Comparison of ENCODE assay signal across 1 cellular context in the genomic region with DNA sequence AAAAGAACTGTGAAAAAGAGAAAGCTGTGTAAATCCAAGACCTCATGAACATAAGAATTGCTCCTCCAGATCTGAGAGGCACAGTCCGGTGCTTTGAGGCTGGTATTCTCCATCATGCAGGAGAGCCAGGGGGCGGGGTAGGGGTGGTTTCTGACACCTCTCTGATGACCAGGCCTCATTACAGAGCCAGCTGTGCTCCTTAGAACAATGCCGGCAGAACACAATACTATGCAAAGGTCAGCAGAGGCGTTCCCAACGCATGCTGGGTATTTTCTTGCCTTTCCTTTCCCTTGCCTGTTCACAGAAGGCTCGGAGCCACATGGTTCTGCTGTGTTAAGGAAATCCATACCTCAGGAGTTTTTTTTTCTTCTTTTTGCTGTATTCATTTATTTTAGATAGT.
TF ChIP-seq lines count a peak whose summit lies in the region.

No MANE protein-coding gene starts in this region.

TF ChIP-seq in WTC11, 78 proteins besides CTCF, POLR2A, EP300 and RAD21 (continued from another document):
- TF ChIP-seq PREB (CRISPR knock-in tag; IDR thresholded peaks at IDR 0.05; ENCODE audit: borderline replicate concordance) (no peak), ZNF219 (CRISPR knock-in tag; IDR thresholded peaks at IDR 0.05; ENCODE audit: borderline replicate concordance) (no peak), IRF1 (CRISPR knock-in tag; IDR thresholded peaks at IDR 0.05) (no peak), ATF1 (CRISPR knock-in tag; IDR thresholded peaks at IDR 0.05) (no peak), FOXK1 (CRISPR knock-in tag; IDR thresholded peaks at IDR 0.05) (no peak), FOXJ3 (CRISPR knock-in tag; IDR thresholded peaks at IDR 0.05; ENCODE audit: borderline replicate concordance) (no peak), HMGA2 (CRISPR knock-in tag; IDR thresholded peaks at IDR 0.05) (no peak)
